ENCODE assay signal across 1 cellular context in the genomic region with DNA sequence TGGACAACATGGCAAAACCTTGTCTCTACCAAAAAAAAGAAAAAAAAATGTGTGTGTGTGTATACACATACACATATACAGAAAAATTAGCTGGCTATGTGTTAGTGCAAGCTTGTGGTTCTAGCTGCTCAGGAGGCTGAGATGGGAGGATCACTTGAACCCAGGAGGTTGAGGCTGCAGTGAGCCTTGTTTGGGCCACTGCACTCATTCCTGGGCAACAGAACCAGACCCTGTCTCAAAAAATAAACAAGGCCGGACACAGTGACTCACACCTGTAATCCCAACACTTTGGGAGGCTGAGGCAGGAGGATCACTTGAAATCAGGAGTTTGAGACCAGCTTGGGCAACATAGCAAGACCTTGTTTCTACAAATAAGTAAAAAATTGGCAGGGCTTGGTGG.
TF ChIP-seq lines count a peak whose summit lies in the region.

No MANE protein-coding gene starts in this region.

TF ChIP-seq in A549, 52 proteins besides CTCF, POLR2A, EP300 and RAD21 (continued from another document):
- TF ChIP-seq, protein P1, sequence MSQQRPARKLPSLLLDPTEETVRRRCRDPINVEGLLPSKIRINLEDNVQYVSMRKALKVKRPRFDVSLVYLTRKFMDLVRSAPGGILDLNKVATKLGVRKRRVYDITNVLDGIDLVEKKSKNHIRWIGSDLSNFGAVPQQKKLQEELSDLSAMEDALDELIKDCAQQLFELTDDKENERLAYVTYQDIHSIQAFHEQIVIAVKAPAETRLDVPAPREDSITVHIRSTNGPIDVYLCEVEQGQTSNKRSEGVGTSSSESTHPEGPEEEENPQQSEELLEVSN (IDR thresholded peaks at IDR 0.05; ENCODE audit: borderline replicate concordance, low read depth) = no peak
- TF ChIP-seq, protein P2, sequence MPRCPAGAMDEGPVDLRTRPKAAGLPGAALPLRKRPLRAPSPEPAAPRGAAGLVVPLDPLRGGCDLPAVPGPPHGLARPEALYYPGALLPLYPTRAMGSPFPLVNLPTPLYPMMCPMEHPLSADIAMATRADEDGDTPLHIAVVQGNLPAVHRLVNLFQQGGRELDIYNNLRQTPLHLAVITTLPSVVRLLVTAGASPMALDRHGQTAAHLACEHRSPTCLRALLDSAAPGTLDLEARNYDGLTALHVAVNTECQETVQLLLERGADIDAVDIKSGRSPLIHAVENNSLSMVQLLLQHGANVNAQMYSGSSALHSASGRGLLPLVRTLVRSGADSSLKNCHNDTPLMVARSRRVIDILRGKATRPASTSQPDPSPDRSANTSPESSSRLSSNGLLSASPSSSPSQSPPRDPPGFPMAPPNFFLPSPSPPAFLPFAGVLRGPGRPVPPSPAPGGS (IDR thresholded peaks at IDR 0.05) = no peak
- no peak for TF ChIP-seq CHD4 (IDR thresholded peaks at IDR 0.05; ENCODE audit: borderline replicate concordance)
- no peak for TF ChIP-seq MAZ (IDR thresholded peaks at IDR 0.05; ENCODE audit: borderline replicate concordance, low read depth, low read length)
- TF ChIP-seq RFX5 (IDR thresholded peaks at IDR 0.05) = no peak
- no peak for TF ChIP-seq JUN (IDR thresholded peaks at IDR 0.05)
- no peak for TF ChIP-seq RCOR1 (IDR thresholded peaks at IDR 0.05; ENCODE audit: low read depth, low read length)
- TF ChIP-seq NPAS2 (CRISPR knock-in tag; IDR thresholded peaks at IDR 0.05; ENCODE audit: borderline replicate concordance) = no peak
- TF ChIP-seq MYC (IDR thresholded peaks at IDR 0.05; ENCODE audit: borderline replicate concordance, low read length) = no peak
- TF ChIP-seq TP53 (CRISPR knock-in tag; IDR thresholded peaks at IDR 0.05) = no peak
- no peak for TF ChIP-seq HOXB13 (CRISPR knock-in tag; IDR thresholded peaks at IDR 0.05; ENCODE audit: low read depth)
TF ChIP-seq in A549: peak in this region for 0.
